Comparison of ENCODE assay signal across 18 cellular contexts in genomic region chr5:31755299-31756053, GRCh38.
DNase-seq lines count a peak whose midpoint lies in the region; ATAC-seq, FAIRE-seq and TF ChIP-seq lines count a peak whose summit lies in the region.
"Had no signal": no experiment of that assay in that cellular context is flagged by ENCODE, and none has a peak within 500 bp of the region (broad histone marks: within the 10 kb centered on the region; RNA-seq: fewer than 3 reads in every experiment).

No MANE protein-coding gene starts in this region.

- H3K9ac ChIP-seq in kidney (ENCODE audit: low read length in 2 of 2), result no peak overlapping the region

- FAIRE-seq in kidney (lab: Jason Lieb, UNC), result no peak
- FAIRE-seq: A204.1, GM12892, GM19239, H54 had no signal

- TF ChIP-seq CTCF in kidney (IDR thresholded peaks at IDR 0.05; ENCODE audit: borderline replicate concordance, extremely low read depth, insufficient read depth) (no peak), nephron progenitor cell (IDR thresholded peaks at IDR 0.05) (no peak)

- peaks cover 5 to 11% of the 10 kb centered on the region in 2 donors for H3K4me1 ChIP-seq in kidney (ENCODE audit: control insufficient read depth in 1 of 2, insufficient read depth in 1 of 2, low read depth in 1 of 2, low read length in 2 of 2)

- H3K9me3 ChIP-seq in kidney (ENCODE audit: control insufficient read depth in 1 of 2, low read length in 2 of 2), result no peaks in the 10 kb centered on the region

- H3K27me3 Mint-ChIP-seq in nephron progenitor cell (ENCODE audit: low read depth, poor library complexity), result peaks cover 16% of the 10 kb centered on the region
- H3K27me3 Mint-ChIP-seq: B cell; CD4-positive, alpha-beta T cell had no signal

- peaks cover 77% of the 10 kb centered on the region for H3K4me1 Mint-ChIP-seq in nephron progenitor cell
- H3K4me1 Mint-ChIP-seq: B cell had no signal

- H3K9me3 Mint-ChIP-seq in nephron progenitor cell, result no peaks in the 10 kb centered on the region
- H3K9me3 Mint-ChIP-seq: CD4-positive, alpha-beta T cell had no signal

- H3K36me3 ChIP-seq in kidney (ENCODE audit: control insufficient read depth in 1 of 2, insufficient read depth in 2 of 2, low read length in 2 of 2), result no peaks in the 10 kb centered on the region

- intact Hi-C loops in kidney (cut with DNase I), result no loop called here

- peak overlapping the region; percentile 88 for H3K27ac Mint-ChIP-seq in nephron progenitor cell
- H3K27ac Mint-ChIP-seq: B cell; CD4-positive, alpha-beta T cell had no signal

- no peak overlapping the region for H3K4me3 ChIP-seq in kidney (ENCODE audit: low read length in 2 of 2)

- H3K27ac ChIP-seq in caudate nucleus (ENCODE audit: low read depth, low read length) (peak overlapping the region; percentile 53), kidney (ENCODE audit: low read depth in 2 of 2, low read length in 2 of 2) (peak overlapping the region; percentile 32 to 67), temporal lobe (ENCODE audit: low read depth, low read length) (peak overlapping the region; percentile 31)

- ATAC-seq in GM18867 (IDR thresholded peaks at IDR 0.05; ENCODE audit: unreplicated experiment), result no peak

- no peak overlapping the region for H3K4me3 Mint-ChIP-seq in nephron progenitor cell
- H3K4me3 Mint-ChIP-seq: B cell; CD4-positive, alpha-beta T cell had no signal

- H3K36me3 Mint-ChIP-seq in nephron progenitor cell (ENCODE audit: low read depth), result no peaks in the 10 kb centered on the region

- DNase-seq in caudate nucleus (lab: John Stamatoyannopoulos, UW) (peak in 2 of 61 donors; percentile 12 to 52), kidney (no peak), nephron progenitor cell (no peak), EL (no peak), D341Med (ENCODE audit: low spot score) (no peak)
- DNase-seq: Calu3; CD4-positive, alpha-beta T cell; DMS153; DMS79 treated with DMSO at 0.1 percent for 48 hours; GDM1; IMR-90 had no signal
